ENCODE assay signal across 10 cellular contexts in genomic region chr3:196178993-196179379, GRCh38. TPM values are rescaled to one million over a fixed set of nuclear protein-coding genes. Genes with fewer than 3 reads are reported as not detected.
DNase-seq lines count a peak whose midpoint lies in the region; ATAC-seq and TF ChIP-seq lines count a peak whose summit lies in the region.
"Had no signal": no experiment of that assay in that cellular context is flagged by ENCODE, and none has a peak within 500 bp of the region (broad histone marks: within the 10 kb centered on the region; RNA-seq: fewer than 3 reads in every experiment).

No MANE protein-coding gene starts in this region.

- TF ChIP-seq CTCF in GM12864 (IDR thresholded peaks at IDR 0.05; ENCODE audit: low read depth, low read length, missing control alignments) (no peak), OCI-LY7 (conservative IDR thresholded peaks at IDR 0.05; ENCODE audit: low read length) (no peak), psoas muscle (IDR thresholded peaks at IDR 0.05) (no peak)

- ATAC-seq in psoas muscle: no peak
- no peak for ATAC-seq in GM18498 (IDR thresholded peaks at IDR 0.05; ENCODE audit: unreplicated experiment)

- H3K4me3 ChIP-seq in GM12864 (ENCODE audit: low read depth, low read length): peak overlapping the region; percentile 16; the same call in 1 of the 2 replicates
- H3K4me3 ChIP-seq in OCI-LY7 (ENCODE audit: low read depth, low read length, poor library complexity, severe bottlenecking): no peak overlapping the region
- H3K4me3 ChIP-seq in duodenal mucosa (ENCODE audit: low read depth in 1 of 2, low read length in 2 of 2): peak overlapping the region in 1 of 2 donors; percentile 37
- peak overlapping the region; percentile 5 for H3K4me3 ChIP-seq in psoas muscle
- H3K4me3 ChIP-seq: left lung had no signal

- H3K9me2 ChIP-seq in OCI-LY7 (ENCODE audit: insufficient read depth, low read length): no peaks in the 10 kb centered on the region

- DNase-seq in GM12864 (ENCODE audit: low read depth): no peak
- no peak for DNase-seq in OCI-LY7 (ENCODE audit: low spot score)
- DNase-seq in psoas muscle: no peak
- DNase-seq in DMS 273 (lab: John Stamatoyannopoulos, UW; ENCODE audit: unreplicated experiment): no peak
- no peak for DNase-seq in SW 1271 (lab: John Stamatoyannopoulos, UW)
- DNase-seq in NCI-H128 (lab: John Stamatoyannopoulos, UW; ENCODE audit: unreplicated experiment): no peak

- H4K20me1 ChIP-seq in OCI-LY7 (ENCODE audit: insufficient read depth, low read length): no peaks in the 10 kb centered on the region

- H2AFZ ChIP-seq in OCI-LY7 (ENCODE audit: low read length): peak overlapping the region; percentile 70

- CTCF ChIA-PET in OCI-LY7 (lab: Charles Lee; ENCODE audit: unreplicated experiment): interaction anchor here (1.2 kb wide), 1 partner anchor 106 kb away, joined by 5 read pairs; no protein-coding TSS in a partner anchor

- intact Hi-C loops in OCI-LY7 (cut with micrococcal nuclease; ENCODE audit: unreplicated experiment): no loop called here
- intact Hi-C loops in psoas muscle (cut with DNase I): no loop called here

- H3K27me3 ChIP-seq in duodenal mucosa (ENCODE audit: control insufficient read depth in 1 of 2, insufficient read depth in 2 of 2, low read length in 2 of 2): no peaks in the 10 kb centered on the region
- H3K27me3 ChIP-seq in psoas muscle (ENCODE audit: insufficient read depth in 3 of 3, low read length in 2 of 3): no peaks in the 10 kb centered on the region
- H3K27me3 ChIP-seq: left lung had no signal

- peaks cover 21% of the 10 kb centered on the region for H3K4me1 ChIP-seq in OCI-LY7 (ENCODE audit: insufficient read depth, low read length, poor library complexity, severe bottlenecking)
- H3K4me1 ChIP-seq in duodenal mucosa (ENCODE audit: control insufficient read depth in 1 of 2, insufficient read depth in 2 of 2, low read length in 2 of 2): peaks cover 34 to 35% of the 10 kb centered on the region in 2 donors
- H3K4me1 ChIP-seq in psoas muscle: peaks cover 12% of the 10 kb centered on the region

- H3K36me3 ChIP-seq in OCI-LY7 (ENCODE audit: insufficient read depth, low read length) (no peaks in the 10 kb centered on the region), duodenal mucosa (ENCODE audit: control insufficient read depth in 1 of 2, insufficient read depth in 2 of 2, low read length in 2 of 2) (no peaks in the 10 kb centered on the region), psoas muscle (ENCODE audit: insufficient read depth in 1 of 2, low read depth in 1 of 2) (no peaks in the 10 kb centered on the region)
- H3K36me3 ChIP-seq: left lung had no signal

- H3K27ac ChIP-seq in OCI-LY7 (ENCODE audit: low read depth, low read length, poor library complexity, severe bottlenecking) (peak overlapping the region; percentile 53), duodenal mucosa (ENCODE audit: low read depth, low read length) (peak overlapping the region; percentile 62), psoas muscle (peak overlapping the region; percentile 91)

- no peaks in the 10 kb centered on the region for H3K9me3 ChIP-seq in OCI-LY7 (ENCODE audit: low read length)
- no peaks in the 10 kb centered on the region for H3K9me3 ChIP-seq in duodenal mucosa (ENCODE audit: control insufficient read depth in 1 of 2, low read length in 2 of 2)
- no peaks in the 10 kb centered on the region for H3K9me3 ChIP-seq in psoas muscle
- H3K9me3 ChIP-seq: left lung had no signal

- H3K9ac ChIP-seq in duodenal mucosa (ENCODE audit: low read depth in 1 of 2, low read length in 2 of 2): peak overlapping the region in 1 of 2 donors; percentile 60

- POLR2A ChIA-PET in OCI-LY7 (lab: Charles Lee): interaction anchor here (0.7 to 3.1 kb wide), 4 partner anchors 8 to 106 kb away, joined by 3 to 11 read pairs (median 4); no protein-coding TSS in a partner anchor

- peak overlapping the region; percentile 52 for H3K4me2 ChIP-seq in OCI-LY7 (ENCODE audit: low read length)

- no peaks in the 10 kb centered on the region for H3K79me2 ChIP-seq in OCI-LY7 (ENCODE audit: insufficient read depth, low read depth, low read length)

- no TSS peak for BruUV-seq in OCI-LY7 (replicated peaks; lab: Mats Ljungman, UMichigan)

- 48 to 68% (median 49%) methylated on average over 6 of the region's 6 CpGs for WGBS in psoas muscle, 3 donors

RNA-seq across cellular contexts. Expression of gene ZDHHC19, which starts 32.2 kb away (rescaled TPM):
- total RNA-seq in OCI-LY7 (2014; rRNA removed; shearing (Covaris generic)): not detected in 2 replicates
- total RNA-seq in OCI-LY7 (2022) (not detected in 2 replicates), psoas muscle (1 to 10 TPM in 1 of 4 donors, under 1 TPM in 2, not detected in 1; 0.38 to 1.1 (median 0.43) TPM)
- polyA plus RNA-seq in psoas muscle: under 1 TPM in 2 of 3 donors, not detected in 1; 0.25 to 0.34 TPM
- total RNA-seq: T-helper 2 cell treated with Interferon-gamma antibody and Interleukin-4, amounts not matched to agents 100 ng/mL and 5 ng/mL, for 36 hours had no signal

RNA-seq across cellular contexts. Expression of gene SLC51A, which starts 37.3 kb away (rescaled TPM):
- not detected in 2 replicates for total RNA-seq in OCI-LY7 (2014; rRNA removed; shearing (Covaris generic))
- not detected in 2 replicates for total RNA-seq in OCI-LY7 (2022)
- total RNA-seq in psoas muscle: under 1 TPM in 1 of 4 donors, not detected in 3; 0.39 TPM
- polyA plus RNA-seq in psoas muscle: under 1 TPM; 0.31 to 0.44 (median 0.40) TPM
- total RNA-seq: T-helper 2 cell treated with Interferon-gamma antibody and Interleukin-4, amounts not matched to agents 100 ng/mL and 5 ng/mL, for 36 hours had no signal
